15 cellular contexts compared by ENCODE assay signal in genomic region chr3:189172668-189173419, GRCh38.
"Had no signal": no experiment of that assay in that cellular context is flagged by ENCODE, and none has a peak within 500 bp of the region (broad histone marks: within the 10 kb centered on the region; RNA-seq: fewer than 3 reads in every experiment).

No MANE protein-coding gene starts in this region.

- H3K36me3 ChIP-seq: cardiac muscle cell, left ventricle myocardium inferior, transverse colon had no signal

- DNase-seq: activated B cell treated with CpG ODN at 0.5 μM for 24 hours, dorsolateral prefrontal cortex, erythroblast, glutamatergic neuron, hypothalamus, left ventricle myocardium inferior, mucosa of descending colon, natural killer cell, retina, SW 1271, transverse colon had no signal

- H3K27ac ChIP-seq: cardiac muscle cell, dorsolateral prefrontal cortex, left ventricle myocardium inferior, transverse colon had no signal

- H3K4me1 ChIP-seq: left ventricle myocardium inferior, transverse colon had no signal

- H3K9me3 ChIP-seq: left ventricle myocardium inferior, mucosa of descending colon, transverse colon had no signal

- H3K27ac Mint-ChIP-seq: activated B cell treated with CpG ODN at 0.5 μM for 24 hours; memory B cell; natural killer cell; stimulated activated memory B cell treated with anti-CD40 and anti-IgM and Interleukin-4, amounts not matched to agents 10 μg/mL and 1 μg/mL and 100 μg/mL, for 72 hours; T-helper 2 cell treated with Interferon-gamma antibody and Interleukin-4, amounts not matched to agents 5 μg/mL and 100 μg/mL, for 36 hours had no signal

- H3K4me3 Mint-ChIP-seq: activated B cell treated with CpG ODN at 0.5 μM for 24 hours; memory B cell; natural killer cell; stimulated activated memory B cell treated with anti-CD40 and anti-IgM and Interleukin-4, amounts not matched to agents 10 μg/mL and 1 μg/mL and 100 μg/mL, for 72 hours; T-helper 2 cell treated with Interferon-gamma antibody and Interleukin-4, amounts not matched to agents 5 μg/mL and 100 μg/mL, for 36 hours had no signal

- H3K9me3 Mint-ChIP-seq: activated B cell treated with CpG ODN at 0.5 μM for 24 hours; memory B cell; natural killer cell; stimulated activated memory B cell treated with anti-CD40 and anti-IgM and Interleukin-4, amounts not matched to agents 10 μg/mL and 1 μg/mL and 100 μg/mL, for 72 hours; T-helper 2 cell treated with Interferon-gamma antibody and Interleukin-4, amounts not matched to agents 5 μg/mL and 100 μg/mL, for 36 hours had no signal

- H3K36me3 Mint-ChIP-seq: memory B cell; natural killer cell; stimulated activated memory B cell treated with anti-CD40 and anti-IgM and Interleukin-4, amounts not matched to agents 10 μg/mL and 1 μg/mL and 100 μg/mL, for 72 hours had no signal

- H3K4me3 ChIP-seq: cardiac muscle cell, dorsolateral prefrontal cortex, left ventricle myocardium inferior, mucosa of descending colon, transverse colon had no signal

- H3K4me1 Mint-ChIP-seq: activated B cell treated with CpG ODN at 0.5 μM for 24 hours; memory B cell; natural killer cell; stimulated activated memory B cell treated with anti-CD40 and anti-IgM and Interleukin-4, amounts not matched to agents 10 μg/mL and 1 μg/mL and 100 μg/mL, for 72 hours had no signal

- ATAC-seq: mucosa of descending colon; natural killer cell; stimulated activated memory B cell treated with anti-CD40 and anti-IgM and Interleukin-4, amounts not matched to agents 10 μg/mL and 1 μg/mL and 100 μg/mL, for 72 hours had no signal

- H3K27me3 ChIP-seq: cardiac muscle cell, dorsolateral prefrontal cortex, transverse colon had no signal
